11 cellular contexts compared by ENCODE assay signal in genomic region chr4:123421942-123422781, GRCh38. TPM values are rescaled to one million over a fixed set of nuclear protein-coding genes. Genes with fewer than 3 reads are reported as not detected.
A peak's percentile ranks its signal among the peaks of the same experiment; 100 is the strongest.
DNase-seq lines count a peak whose midpoint lies in the region; ATAC-seq and TF ChIP-seq lines count a peak whose summit lies in the region.
"Had no signal": no experiment of that assay in that cellular context is flagged by ENCODE, and none has a peak within 500 bp of the region (broad histone marks: within the 10 kb centered on the region; RNA-seq: fewer than 3 reads in every experiment).

No MANE protein-coding gene starts in this region.

- CTCF ChIA-PET in HEK293 (lab: Yijun Ruan, JAX) = no interaction called here

- H3K36me3 Mint-ChIP-seq in activated naive CD4-positive, alpha-beta T cell treated with anti-CD3 and anti-CD28 coated beads, Interleukin-2, amount 50 U/mL, for 72 hours = peaks cover 0 to 5% of the 10 kb centered on the region in 2 donors
- H3K36me3 Mint-ChIP-seq in natural killer cell = no peaks in the 10 kb centered on the region

- POLR2A ChIA-PET in HEK293 (lab: Yijun Ruan, JAX) = no interaction called here

- ATAC-seq in activated naive CD4-positive, alpha-beta T cell treated with anti-CD3 and anti-CD28 coated beads, Interleukin-2, amount 50 U/mL, for 72 hours = peak; percentile 15 to 63
- ATAC-seq in natural killer cell (no peak), GM18498 (IDR thresholded peaks at IDR 0.05; ENCODE audit: unreplicated experiment) (no peak)

- TF ChIP-seq POLR2A in ovary (IDR thresholded peaks at IDR 0.05) = no peak

- DNase-seq in NOMO-1 treated with DMSO at 0.1 percent for 48 hours (lab: John Stamatoyannopoulos, UW; ENCODE audit: unreplicated experiment) (peak; percentile 5), NOMO-1 treated with dmso at 0.1 percent for 144 hours (lab: John Stamatoyannopoulos, UW; ENCODE audit: unreplicated experiment) (no peak), natural killer cell (no peak), GM20000 (ENCODE audit: low spot score) (no peak), ovary (no peak)
- no peak for DNase-seq in activated naive CD4-positive, alpha-beta T cell treated with anti-CD3 and anti-CD28 coated beads, Interleukin-2, amount 50 U/mL, for 72 hours (ENCODE audit: low spot score in 2 of 2)
- DNase-seq: DMS79, NCI-H1417 treated with DMSO at 0.1 percent for 48 hours had no signal

- H3K36me3 ChIP-seq in HEK293 (ENCODE audit: control insufficient read depth in 2 of 2, insufficient read depth in 1 of 2, low read length in 2 of 2) (no peaks in the 10 kb centered on the region), ovary (no peaks in the 10 kb centered on the region)
- H3K36me3 ChIP-seq: cardiac muscle cell had no signal

- peaks cover 9% of the 10 kb centered on the region for H3K4me1 ChIP-seq in HEK293 (ENCODE audit: control insufficient read depth, insufficient read depth, low read length)
- no peaks in the 10 kb centered on the region for H3K4me1 ChIP-seq in ovary (ENCODE audit: insufficient read depth)

- H3K9me3 ChIP-seq in HEK293 (ENCODE audit: control insufficient read depth, insufficient read depth, low read depth, low read length) = no peaks in the 10 kb centered on the region
- no peaks in the 10 kb centered on the region for H3K9me3 ChIP-seq in ovary

- H3K4me3 Mint-ChIP-seq in natural killer cell = peak overlapping the region; percentile 31

- no peaks in the 10 kb centered on the region for H3K27me3 ChIP-seq in ovary
- H3K27me3 ChIP-seq: cardiac muscle cell had no signal

- H3K9me3 Mint-ChIP-seq in activated naive CD4-positive, alpha-beta T cell treated with anti-CD3 and anti-CD28 coated beads, Interleukin-2, amount 50 U/mL, for 72 hours = no peaks in the 10 kb centered on the region
- H3K9me3 Mint-ChIP-seq in natural killer cell = no peaks in the 10 kb centered on the region

- TF ChIP-seq CTCF in HEK293 (tag by site-specific recombination; IDR thresholded peaks at IDR 0.05) = no peak
- no peak for TF ChIP-seq CTCF in natural killer cell (IDR thresholded peaks at IDR 0.05)
- TF ChIP-seq CTCF in GM20000 (IDR thresholded peaks at IDR 0.05; ENCODE audit: extremely low read depth, missing control alignments) = no peak
- TF ChIP-seq CTCF in ovary (IDR thresholded peaks at IDR 0.05) = no peak

- intact Hi-C loops in natural killer cell (cut with micrococcal nuclease) (no loop called here), ovary (cut with DNase I) (no loop called here)

- TF ChIP-seq EP300 in ovary (IDR thresholded peaks at IDR 0.05) = no peak

- no peaks in the 10 kb centered on the region for H3K27me3 Mint-ChIP-seq in natural killer cell (ENCODE audit: low read depth in 2 of 2)

- H3K4me3 ChIP-seq in HEK293 (ENCODE audit: low read depth, low read length) (no peak overlapping the region), ovary (no peak overlapping the region)
- H3K4me3 ChIP-seq: cardiac muscle cell had no signal

- H3K4me1 Mint-ChIP-seq in natural killer cell = peaks cover 8 to 21% of the 10 kb centered on the region in 2 donors

- 84 to 92% (median 92%) methylated on average over 9 of the region's 9 CpGs for WGBS in ovary, 3 donors

- no peak overlapping the region for H3K27ac ChIP-seq in HEK293 (ENCODE audit: extremely low read depth, low read depth, low read length)
- H3K27ac ChIP-seq in ovary = no peak overlapping the region
- H3K27ac ChIP-seq: cardiac muscle cell had no signal

- peak overlapping the region; percentile 88 to 93 for H3K27ac Mint-ChIP-seq in activated naive CD4-positive, alpha-beta T cell treated with anti-CD3 and anti-CD28 coated beads, Interleukin-2, amount 50 U/mL, for 72 hours
- peak overlapping the region in 1 of 2 donors; percentile 38 for H3K27ac Mint-ChIP-seq in natural killer cell

TF ChIP-seq in HEK293, 187 proteins besides CTCF, POLR2A, EP300 and RAD21 (continues in another document):
- TF ChIP-seq GLI4 (tag by site-specific recombination; IDR thresholded peaks at IDR 0.05) (no peak), ZNF521 (tag by site-specific recombination; IDR thresholded peaks at IDR 0.05) (no peak), ZNF561 (tag by site-specific recombination; IDR thresholded peaks at IDR 0.05; ENCODE audit: borderline replicate concordance) (no peak), ZFP37 (tag by site-specific recombination; IDR thresholded peaks at IDR 0.05) (no peak), KLF1 (tag by site-specific recombination; IDR thresholded peaks at IDR 0.05) (no peak), ZNF571 (tag by site-specific recombination; IDR thresholded peaks at IDR 0.05) (no peak), ZNF830 (tag by site-specific recombination; IDR thresholded peaks at IDR 0.05; ENCODE audit: low read depth) (no peak), ZNF10 (tag by site-specific recombination; IDR thresholded peaks at IDR 0.05) (no peak), ZBTB17 (tag by site-specific recombination; IDR thresholded peaks at IDR 0.05) (peak; percentile 77; the same call in 1 of the 2 replicates), ZNF146 (tag by site-specific recombination; IDR thresholded peaks at IDR 0.05) (no peak), ZNF140 (tag by site-specific recombination; IDR thresholded peaks at IDR 0.05) (no peak), PRDM4 (tag by site-specific recombination; IDR thresholded peaks at IDR 0.05) (no peak), ZNF48 (tag by site-specific recombination; IDR thresholded peaks at IDR 0.05) (no peak), ZBTB44 (tag by site-specific recombination; IDR thresholded peaks at IDR 0.05) (no peak), ZNF132 (tag by site-specific recombination; IDR thresholded peaks at IDR 0.05; ENCODE audit: borderline replicate concordance) (no peak), ZNF548 (tag by site-specific recombination; IDR thresholded peaks at IDR 0.05) (no peak), ZNF433 (tag by site-specific recombination; IDR thresholded peaks at IDR 0.05; ENCODE audit: low read depth) (no peak)
- TF ChIP-seq, protein P1, sequence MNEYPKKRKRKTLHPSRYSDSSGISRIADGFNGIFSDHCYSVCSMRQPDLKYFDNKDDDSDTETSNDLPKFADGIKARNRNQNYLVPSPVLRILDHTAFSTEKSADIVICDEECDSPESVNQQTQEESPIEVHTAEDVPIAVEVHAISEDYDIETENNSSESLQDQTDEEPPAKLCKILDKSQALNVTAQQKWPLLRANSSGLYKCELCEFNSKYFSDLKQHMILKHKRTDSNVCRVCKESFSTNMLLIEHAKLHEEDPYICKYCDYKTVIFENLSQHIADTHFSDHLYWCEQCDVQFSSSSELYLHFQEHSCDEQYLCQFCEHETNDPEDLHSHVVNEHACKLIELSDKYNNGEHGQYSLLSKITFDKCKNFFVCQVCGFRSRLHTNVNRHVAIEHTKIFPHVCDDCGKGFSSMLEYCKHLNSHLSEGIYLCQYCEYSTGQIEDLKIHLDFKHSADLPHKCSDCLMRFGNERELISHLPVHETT (tag by site-specific recombination; IDR thresholded peaks at IDR 0.05) = 0 out of 2 replicates have a peak, but pooled peaks have one; percentile 3
- TF ChIP-seq, protein P2, sequence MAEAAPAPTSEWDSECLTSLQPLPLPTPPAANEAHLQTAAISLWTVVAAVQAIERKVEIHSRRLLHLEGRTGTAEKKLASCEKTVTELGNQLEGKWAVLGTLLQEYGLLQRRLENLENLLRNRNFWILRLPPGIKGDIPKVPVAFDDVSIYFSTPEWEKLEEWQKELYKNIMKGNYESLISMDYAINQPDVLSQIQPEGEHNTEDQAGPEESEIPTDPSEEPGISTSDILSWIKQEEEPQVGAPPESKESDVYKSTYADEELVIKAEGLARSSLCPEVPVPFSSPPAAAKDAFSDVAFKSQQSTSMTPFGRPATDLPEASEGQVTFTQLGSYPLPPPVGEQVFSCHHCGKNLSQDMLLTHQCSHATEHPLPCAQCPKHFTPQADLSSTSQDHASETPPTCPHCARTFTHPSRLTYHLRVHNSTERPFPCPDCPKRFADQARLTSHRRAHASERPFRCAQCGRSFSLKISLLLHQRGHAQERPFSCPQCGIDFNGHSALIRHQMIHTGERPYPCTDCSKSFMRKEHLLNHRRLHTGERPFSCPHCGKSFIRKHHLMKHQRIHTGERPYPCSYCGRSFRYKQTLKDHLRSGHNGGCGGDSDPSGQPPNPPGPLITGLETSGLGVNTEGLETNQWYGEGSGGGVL (tag by site-specific recombination; IDR thresholded peaks at IDR 0.05) = no peak

RNA-seq across cellular contexts. Expression of gene SPRY1, which starts 25.6 kb away (rescaled TPM):
- 10 to 100 TPM; 22.8 to 34.3 TPM for total RNA-seq in activated naive CD4-positive, alpha-beta T cell treated with anti-CD3 and anti-CD28 coated beads, Interleukin-2, amount 50 U/mL, for 72 hours
- total RNA-seq in natural killer cell (1 to 10 TPM; 8.7 to 9.8 (median 9.5) TPM), ovary (100 to 1,000 TPM in 2 of 7 donors, 10 to 100 TPM in 5; 22.5 to 124 (median 43.5) TPM)
- polyA plus RNA-seq in ovary = 10 to 100 TPM; 31.4 to 45.8 TPM

Comparison
In these comparisons a context has a peak if more than half of its experiments do, and no peak if none do; other contexts are left out.
1. ATAC-seq: peak in activated naive CD4-positive, alpha-beta T cell treated with anti-CD3 and anti-CD28 coated beads, Interleukin-2, amount 50 U/mL, for 72 hours (2 of 2); none in natural killer cell (0 of 3) and GM18498 (single experiment).